In the genomic region with DNA sequence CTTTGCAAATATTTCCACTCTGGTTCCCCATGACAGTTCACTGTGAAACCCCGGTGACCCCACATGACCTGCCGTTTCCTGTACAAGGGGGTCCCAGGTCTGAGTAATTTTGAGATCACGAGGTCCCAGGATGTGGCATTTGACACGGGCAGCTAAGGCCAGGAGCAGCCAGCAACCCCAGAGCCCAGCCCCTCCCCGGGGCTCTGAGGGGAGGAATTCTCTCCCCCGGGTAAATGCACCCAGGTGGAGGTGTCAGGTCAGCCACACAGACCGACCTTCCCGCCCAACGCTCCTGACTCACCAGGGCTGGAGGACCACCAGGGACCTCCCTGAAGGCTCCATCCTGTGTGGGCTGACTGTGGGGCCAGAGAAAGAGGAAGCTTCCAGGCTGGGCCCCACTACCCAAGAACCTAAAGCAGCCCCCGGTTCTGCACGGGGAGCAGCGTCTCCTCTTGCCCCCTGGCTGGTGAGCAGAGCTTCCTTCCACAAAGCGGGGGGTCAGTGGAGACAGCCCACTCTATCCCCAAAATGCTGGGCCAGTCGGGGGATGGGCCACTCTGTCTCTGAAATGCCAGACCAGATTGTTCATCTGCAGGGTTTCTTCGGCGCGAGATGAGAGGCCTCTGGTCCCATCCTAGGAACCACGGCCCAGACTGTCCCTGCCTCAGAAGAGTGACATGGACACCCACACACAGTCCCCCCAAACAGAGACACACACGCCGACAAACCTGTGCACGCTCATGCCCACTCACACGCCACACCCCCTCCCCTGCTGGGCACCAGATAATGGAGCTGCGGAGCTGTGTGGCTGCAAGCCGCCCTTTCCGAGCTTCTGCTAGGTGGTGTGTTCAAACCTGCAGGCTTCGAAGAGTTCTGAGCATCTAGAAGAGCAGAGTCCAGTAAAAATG, we compare ENCODE assay signal across 9 cellular contexts. TPM values are rescaled to one million over a fixed set of nuclear protein-coding genes. Genes with fewer than 3 reads are reported as not detected.
DNase-seq lines count a peak whose midpoint lies in the region; ATAC-seq and TF ChIP-seq lines count a peak whose summit lies in the region.
"Had no signal": no experiment of that assay in that cellular context is flagged by ENCODE, and none has a peak within 500 bp of the region (broad histone marks: within the 10 kb centered on the region; RNA-seq: fewer than 3 reads in every experiment).

No MANE protein-coding gene starts in this region.

- H3K4me3 ChIP-seq in GM12865 (ENCODE audit: low read depth, low read length), result peak overlapping the region; percentile 37

- H3K4me3 Mint-ChIP-seq in activated CD4-positive, alpha-beta T cell treated with anti-CD3 and anti-CD28 coated beads, Interleukin-2, amount 10 ng/mL, durations not matched to agents 7 days and 5 days, result peak overlapping the region; percentile 43
- H3K4me3 Mint-ChIP-seq in naive B cell, result peak overlapping the region; percentile 42 to 87 (median 70)
- H3K4me3 Mint-ChIP-seq: brain had no signal

- H3K36me3 Mint-ChIP-seq in activated CD4-positive, alpha-beta T cell treated with anti-CD3 and anti-CD28 coated beads, Interleukin-2, amount 10 ng/mL, durations not matched to agents 7 days and 5 days (ENCODE audit: low read depth), result no peaks in the 10 kb centered on the region
- no peaks in the 10 kb centered on the region for H3K36me3 Mint-ChIP-seq in naive B cell
- H3K36me3 Mint-ChIP-seq: brain had no signal

- CTCF ChIA-PET in activated CD4-positive, alpha-beta T cell treated with anti-CD3 and anti-CD28 coated beads, Interleukin-2, amount 10 ng/mL, durations not matched to agents 7 days and 5 days (lab: Charles Lee), result interaction anchor here (0.9 to 2.7 kb wide), 3 partner anchors 9 to 33 kb away, joined by 3 to 10 read pairs (median 7); a partner anchor contains a TSS

- ATAC-seq in HG02759 (IDR thresholded peaks at IDR 0.05; ENCODE audit: unreplicated experiment) (peak; percentile 55), naive B cell (ENCODE audit: low read depth in 2 of 2) (peak; percentile 30 to 31), HG03039 (IDR thresholded peaks at IDR 0.05; ENCODE audit: unreplicated experiment) (no peak)

- H3K9me3 Mint-ChIP-seq in activated CD4-positive, alpha-beta T cell treated with anti-CD3 and anti-CD28 coated beads, Interleukin-2, amount 10 ng/mL, durations not matched to agents 7 days and 5 days, result no peaks in the 10 kb centered on the region
- H3K9me3 Mint-ChIP-seq in naive B cell, result no peaks in the 10 kb centered on the region

- peaks cover 7% of the 10 kb centered on the region for H3K27me3 Mint-ChIP-seq in activated CD4-positive, alpha-beta T cell treated with anti-CD3 and anti-CD28 coated beads, Interleukin-2, amount 10 ng/mL, durations not matched to agents 7 days and 5 days
- H3K27me3 Mint-ChIP-seq in naive B cell, result no peaks in the 10 kb centered on the region

- H3K4me1 Mint-ChIP-seq in activated CD4-positive, alpha-beta T cell treated with anti-CD3 and anti-CD28 coated beads, Interleukin-2, amount 10 ng/mL, durations not matched to agents 7 days and 5 days, result peaks cover 53% of the 10 kb centered on the region
- peaks cover 36 to 53% (median 53%) of the 10 kb centered on the region in 3 donors for H3K4me1 Mint-ChIP-seq in naive B cell

- peak overlapping the region; percentile 95 for H3K27ac Mint-ChIP-seq in activated CD4-positive, alpha-beta T cell treated with anti-CD3 and anti-CD28 coated beads, Interleukin-2, amount 10 ng/mL, durations not matched to agents 7 days and 5 days
- peak overlapping the region; percentile 47 to 92 (median 86) for H3K27ac Mint-ChIP-seq in naive B cell

- TF ChIP-seq CTCF in GM12865 (IDR thresholded peaks at IDR 0.05; ENCODE audit: insufficient read depth, low read depth, low read length, missing control alignments), result no peak

- DNase-seq in GM12865 (ENCODE audit: low read depth) (peak; percentile 84), naive B cell (peak; percentile 51), NCI-H345 (lab: John Stamatoyannopoulos, UW) (no peak), NCI-H1048 (lab: John Stamatoyannopoulos, UW) (no peak), posterior vena cava (ENCODE audit: low spot score) (no peak)
- DNase-seq in activated CD4-positive, alpha-beta T cell treated with anti-CD3 and anti-CD28 coated beads, Interleukin-2, amount 10 ng/mL, durations not matched to agents 7 days and 5 days, result peak; percentile 50

- POLR2A ChIA-PET in activated CD4-positive, alpha-beta T cell treated with anti-CD3 and anti-CD28 coated beads, Interleukin-2, amount 10 ng/mL, durations not matched to agents 7 days and 5 days (lab: Charles Lee), result no interaction called here

- intact Hi-C loops in posterior vena cava (cut with DNase I), result loop anchor here in 1 of 2 donors (10.0 kb wide), 1 partner anchor 204 kb away; no protein-coding TSS in a partner anchor

RNA-seq across cellular contexts. Expression of a gene that starts 23.4 kb away (rescaled TPM):
- 10 to 100 TPM; 54.2 to 55.2 TPM for total RNA-seq in activated CD4-positive, alpha-beta T cell treated with anti-CD3 and anti-CD28 coated beads, Interleukin-2, amount 10 ng/mL, durations not matched to agents 7 days and 5 days
- 1 to 10 TPM in 3 of 6 donors, under 1 TPM in 3; 0.29 to 4.6 (median 0.91) TPM for polyA plus RNA-seq in naive B cell (ENCODE audit: low read depth in 6 of 6)
- total RNA-seq in posterior vena cava, result 10 to 100 TPM; 14.7 to 15.2 TPM

Comparison
In these comparisons a context has a peak if more than half of its experiments do, and no peak if none do; other contexts are left out.
1. DNase-seq: peak in GM12865 (single experiment), activated CD4-positive, alpha-beta T cell treated with anti-CD3 and anti-CD28 coated beads, Interleukin-2, amount 10 ng/mL, durations not matched to agents 7 days and 5 days (single experiment) and naive B cell (single experiment); none in NCI-H345 (single experiment), NCI-H1048 (single experiment) and posterior vena cava (single experiment).